In the genomic region with DNA sequence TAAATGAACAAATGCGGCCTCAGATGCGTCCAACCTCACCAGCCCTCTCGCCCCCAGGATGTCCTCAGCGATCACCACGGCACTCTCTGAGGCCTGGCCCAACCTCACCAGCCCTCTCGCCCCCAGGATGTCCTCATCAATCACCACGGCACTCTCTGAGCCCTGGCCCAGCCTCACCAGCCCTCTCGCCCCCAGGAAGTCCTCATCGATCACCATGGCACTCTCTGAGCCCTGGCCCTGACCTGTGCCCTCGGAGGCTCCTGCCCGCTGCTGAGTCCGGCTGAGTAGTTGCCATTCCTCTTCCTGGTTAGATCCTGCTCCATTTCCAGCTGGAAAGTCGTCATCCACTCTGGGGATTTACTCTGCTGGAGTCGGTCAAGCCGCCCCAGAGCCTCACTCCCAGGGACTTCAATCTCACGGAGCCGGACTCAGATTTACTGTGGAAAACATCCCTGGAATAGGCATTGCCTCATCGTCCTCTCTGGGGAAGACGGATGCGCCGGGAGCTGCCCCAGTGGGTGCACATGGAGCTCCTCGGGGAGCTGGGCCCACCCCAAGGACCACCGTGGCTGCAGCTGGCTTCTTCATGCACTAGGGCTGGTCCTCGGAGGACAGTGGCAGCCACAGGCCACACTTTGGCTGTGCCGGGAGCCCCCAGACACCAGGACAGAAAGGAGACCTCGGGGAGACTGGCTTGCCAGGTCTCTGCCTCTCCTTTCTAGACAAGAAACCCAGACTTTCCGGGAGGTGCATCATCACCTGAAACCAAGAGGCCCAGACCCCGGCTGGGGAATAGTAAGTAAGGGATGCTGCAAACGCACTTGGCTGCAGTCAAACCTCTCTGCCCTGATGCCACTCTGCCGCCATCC, we compare ENCODE assay signal across 24 cellular contexts.
"Had no signal": no experiment of that assay in that cellular context is flagged by ENCODE, and none has a peak within 500 bp of the region (broad histone marks: within the 10 kb centered on the region; RNA-seq: fewer than 3 reads in every experiment).

No MANE protein-coding gene starts in this region.

- ATAC-seq: activated T-cell treated with anti-CD3 and anti-CD28 coated beads, Interleukin-2, amount 50 U/mL, for 72 hours; foreskin keratinocyte; left lung; naive thymus-derived CD8-positive, alpha-beta T cell; pancreas; stimulated activated effector memory CD8-positive, alpha-beta T cell treated with anti-CD3 and anti-CD28 coated beads, Interleukin-12 subunit alpha, Interleukin-12 subunit beta, amount 100 ng/mL, for 72 hours; stimulated activated naive CD8-positive, alpha-beta T cell treated with anti-CD3 and anti-CD28 coated beads, Interleukin-15, amount 100 ng/mL, for 72 hours had no signal

- H3K9me3 ChIP-seq: pancreas, right lobe of liver, vagina had no signal

- H3K36me3 ChIP-seq: brain microvascular endothelial cell, left lung, pancreas, right lobe of liver, vagina had no signal

- H3K4me1 Mint-ChIP-seq: activated naive CD4-positive, alpha-beta T cell treated with anti-CD3 and anti-CD28 coated beads, Interleukin-2, amount 50 U/mL, for 24 hours; stimulated activated effector memory CD8-positive, alpha-beta T cell treated with anti-CD3 and anti-CD28 coated beads, Interleukin-12 subunit alpha, Interleukin-12 subunit beta, amount 100 ng/mL, for 72 hours; stimulated activated naive CD8-positive, alpha-beta T cell treated with anti-CD3 and anti-CD28 coated beads, Interleukin-15, amount 100 ng/mL, for 72 hours had no signal

- H3K36me3 Mint-ChIP-seq: stimulated activated effector memory CD8-positive, alpha-beta T cell treated with anti-CD3 and anti-CD28 coated beads, Interleukin-12 subunit alpha, Interleukin-12 subunit beta, amount 100 ng/mL, for 72 hours had no signal

- H3K4me1 ChIP-seq: foreskin keratinocyte, left lung, right lobe of liver, vagina had no signal

- H3K9me3 Mint-ChIP-seq: activated naive CD4-positive, alpha-beta T cell treated with anti-CD3 and anti-CD28 coated beads, Interleukin-2, amount 50 U/mL, for 24 hours; stimulated activated effector memory CD8-positive, alpha-beta T cell treated with anti-CD3 and anti-CD28 coated beads, Interleukin-12 subunit alpha, Interleukin-12 subunit beta, amount 100 ng/mL, for 72 hours had no signal

- H3K27me3 Mint-ChIP-seq: activated B cell treated with CpG ODN at 0.5 μM for 24 hours; activated naive CD4-positive, alpha-beta T cell treated with anti-CD3 and anti-CD28 coated beads, Interleukin-2, amount 50 U/mL, for 24 hours; naive thymus-derived CD8-positive, alpha-beta T cell; stimulated activated naive CD8-positive, alpha-beta T cell treated with anti-CD3 and anti-CD28 coated beads, Interleukin-15, amount 100 ng/mL, for 72 hours had no signal

- H3K27me3 ChIP-seq: brain microvascular endothelial cell, foreskin keratinocyte, left lung, pancreas, right lobe of liver, vagina had no signal

- H3K27ac ChIP-seq: brain microvascular endothelial cell, foreskin keratinocyte, left lung, pancreas, right lobe of liver, skin epidermis, vagina had no signal

- H3K27ac Mint-ChIP-seq: activated B cell treated with CpG ODN at 0.5 μM for 24 hours; activated T-cell treated with anti-CD3 and anti-CD28 coated beads, Interleukin-2, amount 50 U/mL, for 72 hours; naive thymus-derived CD8-positive, alpha-beta T cell; stimulated activated effector memory CD8-positive, alpha-beta T cell treated with anti-CD3 and anti-CD28 coated beads, Interleukin-12 subunit alpha, Interleukin-12 subunit beta, amount 100 ng/mL, for 72 hours had no signal

- H3K4me3 ChIP-seq: left lung, lung, pancreas, right lobe of liver, skin epidermis, vagina had no signal

- DNase-seq: activated B cell treated with CpG ODN at 0.5 μM for 24 hours; activated CD4-positive, alpha-beta T cell treated with anti-CD3 and anti-CD28 coated beads for 4 hours; activated CD4-positive, alpha-beta T cell treated with anti-CD3 and anti-CD28 coated beads, Interleukin-2, amount 50 U/mL, for 48 hours; activated CD8-positive, alpha-beta memory T cell treated with anti-CD3 and anti-CD28 coated beads, Interleukin-2, amount 50 U/mL, for 48 hours; activated gamma-delta T cell; activated T-cell treated with anti-CD3 and anti-CD28 coated beads, Interleukin-2, amount 50 U/mL, for 72 hours; aorta; brain microvascular endothelial cell; dermis blood vessel endothelial cell; effector memory CD4-positive, alpha-beta T cell; foreskin keratinocyte; left lung; naive thymus-derived CD8-positive, alpha-beta T cell; pancreas; right lobe of liver; stimulated activated CD4-positive, alpha-beta T cell treated with anti-CD3 and anti-CD28 coated beads, Interleukin-1b, Interleukin-23, amount 100 ng/mL, for 48 hours; stimulated activated naive CD8-positive, alpha-beta T cell treated with anti-CD3 and anti-CD28 coated beads, Interleukin-15, amount 100 ng/mL, for 72 hours; T1000; trophoblast cell had no signal

- H3K4me3 Mint-ChIP-seq: activated B cell treated with CpG ODN at 0.5 μM for 24 hours; activated naive CD4-positive, alpha-beta T cell treated with anti-CD3 and anti-CD28 coated beads, Interleukin-2, amount 50 U/mL, for 24 hours; activated T-cell treated with anti-CD3 and anti-CD28 coated beads, Interleukin-2, amount 50 U/mL, for 72 hours; naive thymus-derived CD8-positive, alpha-beta T cell; stimulated activated effector memory CD8-positive, alpha-beta T cell treated with anti-CD3 and anti-CD28 coated beads, Interleukin-12 subunit alpha, Interleukin-12 subunit beta, amount 100 ng/mL, for 72 hours; stimulated activated naive CD8-positive, alpha-beta T cell treated with anti-CD3 and anti-CD28 coated beads, Interleukin-15, amount 100 ng/mL, for 72 hours had no signal
